ENCODE assay signal across 10 cellular contexts in genomic region chr3:5095879-5096278, GRCh38. TPM values are rescaled to one million over a fixed set of nuclear protein-coding genes. Genes with fewer than 3 reads are reported as not detected.
DNase-seq lines count a peak whose midpoint lies in the region; ATAC-seq and TF ChIP-seq lines count a peak whose summit lies in the region.
"Had no signal": no experiment of that assay in that cellular context is flagged by ENCODE, and none has a peak within 500 bp of the region (broad histone marks: within the 10 kb centered on the region; RNA-seq: fewer than 3 reads in every experiment).

No MANE protein-coding gene starts in this region.

- H3K27me3 Mint-ChIP-seq in stimulated activated naive CD8-positive, alpha-beta T cell treated with anti-CD3 and anti-CD28 coated beads, Interleukin-15, amount 100 ng/mL, for 72 hours = peaks cover 49% of the 10 kb centered on the region

- ATAC-seq in left lung = peak; percentile 47
- ATAC-seq in stimulated activated naive CD8-positive, alpha-beta T cell treated with anti-CD3 and anti-CD28 coated beads, Interleukin-15, amount 100 ng/mL, for 72 hours = peak; percentile 73
- ATAC-seq: left colon had no signal

- H3K4me3 Mint-ChIP-seq in stimulated activated naive CD8-positive, alpha-beta T cell treated with anti-CD3 and anti-CD28 coated beads, Interleukin-15, amount 100 ng/mL, for 72 hours = peak overlapping the region; percentile 64 to 75

- TF ChIP-seq CTCF in left lung (IDR thresholded peaks at IDR 0.05) = no peak

- H3K4me1 Mint-ChIP-seq in stimulated activated naive CD8-positive, alpha-beta T cell treated with anti-CD3 and anti-CD28 coated beads, Interleukin-15, amount 100 ng/mL, for 72 hours = peaks cover 9% of the 10 kb centered on the region

- H3K4me3 ChIP-seq in NT2/D1 (ENCODE audit: insufficient read length, low read depth) (peak overlapping the region; percentile 17), ectodermal cell (ENCODE audit: insufficient read depth, low read depth, low read length) (peak overlapping the region; percentile 6), left lung (no peak overlapping the region), SJCRH30 (no peak overlapping the region)

- H3K27ac Mint-ChIP-seq in stimulated activated naive CD8-positive, alpha-beta T cell treated with anti-CD3 and anti-CD28 coated beads, Interleukin-15, amount 100 ng/mL, for 72 hours = no peak overlapping the region

- H3K36me3 ChIP-seq in NT2/D1 (ENCODE audit: insufficient read depth, insufficient read length, low read length) (no peaks in the 10 kb centered on the region), ectodermal cell (ENCODE audit: control insufficient read depth, insufficient read depth, low read length) (no peaks in the 10 kb centered on the region), left lung (no peaks in the 10 kb centered on the region), SJCRH30 (no peaks in the 10 kb centered on the region)

- no peaks in the 10 kb centered on the region for H3K9me3 Mint-ChIP-seq in stimulated activated naive CD8-positive, alpha-beta T cell treated with anti-CD3 and anti-CD28 coated beads, Interleukin-15, amount 100 ng/mL, for 72 hours

- DNase-seq in NT2/D1 (ENCODE audit: low read depth, low spot score) (no peak), left lung (peak; percentile 38 to 76), DMS53 treated with DMSO at 0.1 percent for 48 hours (lab: John Stamatoyannopoulos, UW; ENCODE audit: unreplicated experiment) (no peak), NCI-H187 (lab: John Stamatoyannopoulos, UW) (no peak), SJCRH30 (no peak), D341Med (ENCODE audit: low spot score) (no peak)
- DNase-seq in stimulated activated naive CD8-positive, alpha-beta T cell treated with anti-CD3 and anti-CD28 coated beads, Interleukin-15, amount 100 ng/mL, for 72 hours = peak; percentile 19 to 24
- DNase-seq: NCI-H82 had no signal

- WGBS in ectodermal cell, 2 experiments = 7 to 8% methylated on average over 33 of the region's 33 CpGs

- intact Hi-C loops in left lung (cut with DNase I) = no loop called here

- peaks cover 30% of the 10 kb centered on the region for H3K27me3 ChIP-seq in NT2/D1 (ENCODE audit: insufficient read depth, insufficient read length)
- H3K27me3 ChIP-seq in ectodermal cell (ENCODE audit: control insufficient read depth, insufficient read depth, low read length, poor library complexity, severe bottlenecking) = peaks cover 35% of the 10 kb centered on the region
- peaks cover 0 to 17% of the 10 kb centered on the region in 2 donors for H3K27me3 ChIP-seq in left lung
- peaks cover 9% of the 10 kb centered on the region for H3K27me3 ChIP-seq in SJCRH30

- peaks cover 2% of the 10 kb centered on the region for H3K4me1 ChIP-seq in NT2/D1 (ENCODE audit: insufficient read depth, insufficient read length)
- no peaks in the 10 kb centered on the region for H3K4me1 ChIP-seq in ectodermal cell (ENCODE audit: control insufficient read depth, insufficient read depth, low read length)
- peaks cover 0 to 11% of the 10 kb centered on the region in 2 donors for H3K4me1 ChIP-seq in left lung
- peaks cover 3% of the 10 kb centered on the region; the same call in 1 of the 2 replicates for H3K4me1 ChIP-seq in SJCRH30

- H3K9me3 ChIP-seq in NT2/D1 (ENCODE audit: insufficient read depth, low read length) (no peaks in the 10 kb centered on the region), ectodermal cell (ENCODE audit: control insufficient read depth, low read length) (no peaks in the 10 kb centered on the region), left lung (no peaks in the 10 kb centered on the region), SJCRH30 (replicated peaks) (no peaks in the 10 kb centered on the region)

- no peak overlapping the region for H3K27ac ChIP-seq in ectodermal cell (ENCODE audit: insufficient read depth, low read depth, low read length, poor library complexity, severe bottlenecking)
- H3K27ac ChIP-seq in left lung = no peak overlapping the region
- H3K27ac ChIP-seq in SJCRH30 = no peak overlapping the region

- peak overlapping the region; percentile 65 for H3K9ac ChIP-seq in NT2/D1 (ENCODE audit: insufficient read length, low read depth)

RNA-seq across cellular contexts. Expression of gene ARL8B, which starts 26.2 kb away (rescaled TPM):
- polyA plus RNA-seq in ectodermal cell (2013, experiment 1 of 4) = 46.3 TPM
- 46.1 TPM for polyA plus RNA-seq in ectodermal cell (2013, experiment 2 of 4)
- 38.1 TPM for polyA plus RNA-seq in ectodermal cell (2013, experiment 3 of 4)
- 41.4 TPM for polyA plus RNA-seq in ectodermal cell (2013, experiment 4 of 4)
- total RNA-seq in left lung = 10 to 100 TPM; 81.0 to 93.9 TPM
- 46.4 and 46.9 TPM in 2 replicates for total RNA-seq in SJCRH30 (2014; rRNA removed; shearing (Covaris generic))

Comparison
In these comparisons a context has a peak if more than half of its experiments do, and no peak if none do; other contexts are left out.
1. DNase-seq: peak in left lung (2 of 2) and stimulated activated naive CD8-positive, alpha-beta T cell treated with anti-CD3 and anti-CD28 coated beads, Interleukin-15, amount 100 ng/mL, for 72 hours (2 of 2); none in NT2/D1 (single experiment), DMS53 treated with DMSO at 0.1 percent for 48 hours (single experiment), NCI-H187 (0 of 2), SJCRH30 (0 of 2) and D341Med (single experiment).
2. H3K4me3 ChIP-seq: peak in NT2/D1 (single experiment) and ectodermal cell (single experiment); none in left lung (0 of 2) and SJCRH30 (single experiment).